Comparison of ENCODE assay signal across 1 cellular context in the genomic region with DNA sequence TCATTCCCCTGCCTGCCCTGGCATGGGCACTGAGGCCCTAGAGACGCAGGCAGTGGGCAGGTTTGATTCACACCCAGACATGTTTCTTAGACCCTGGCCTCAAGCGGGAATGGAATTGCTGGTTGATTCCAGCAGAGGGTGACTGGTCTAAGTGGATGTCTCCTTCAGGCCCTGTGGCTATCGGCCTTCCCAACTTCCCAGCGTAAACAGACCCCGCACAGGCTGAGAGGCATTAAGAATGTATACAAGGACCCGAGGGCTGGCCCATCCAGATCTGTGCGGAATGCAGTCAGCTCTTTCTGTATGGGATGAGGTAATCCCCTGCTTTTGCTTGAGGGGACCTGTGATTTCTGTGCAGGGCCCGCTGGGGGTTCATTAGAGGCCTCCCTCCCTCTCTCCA.
TF ChIP-seq lines count a peak whose summit lies in the region.

No MANE protein-coding gene starts in this region.

TF ChIP-seq in HepG2, 621 proteins besides CTCF, POLR2A, EP300 and RAD21 (continued from another document):
- TF ChIP-seq ELF4 (CRISPR knock-in tag; IDR thresholded peaks at IDR 0.05; ENCODE audit: borderline replicate concordance): no peak
- TF ChIP-seq ZNF282 (IDR thresholded peaks at IDR 0.05; ENCODE audit: partially characterized antibody): no peak
- TF ChIP-seq ZMYM3 (CRISPR knock-in tag; IDR thresholded peaks at IDR 0.05): no peak
- no peak for TF ChIP-seq CENPT (CRISPR knock-in tag; IDR thresholded peaks at IDR 0.05; ENCODE audit: low read depth)
- no peak for TF ChIP-seq XBP1 (CRISPR knock-in tag; IDR thresholded peaks at IDR 0.05)
- TF ChIP-seq SRSF9 (IDR thresholded peaks at IDR 0.05; ENCODE audit: borderline replicate concordance, insufficient read depth, low read depth, low read length, poor library complexity, severe bottlenecking): no peak
- TF ChIP-seq ATF7 (IDR thresholded peaks at IDR 0.05): no peak
- TF ChIP-seq ATF7 (CRISPR knock-in tag; IDR thresholded peaks at IDR 0.05): no peak
- no peak for TF ChIP-seq KDM3A (CRISPR knock-in tag; IDR thresholded peaks at IDR 0.05; ENCODE audit: low read depth)
- no peak for TF ChIP-seq EHMT2 (IDR thresholded peaks at IDR 0.05; ENCODE audit: borderline replicate concordance, low read depth, low read length)
- TF ChIP-seq ZNF335 (CRISPR knock-in tag; IDR thresholded peaks at IDR 0.05): no peak
- TF ChIP-seq FOXO4 (CRISPR knock-in tag; conservative IDR thresholded peaks at IDR 0.05): no peak
- TF ChIP-seq, protein P1, sequence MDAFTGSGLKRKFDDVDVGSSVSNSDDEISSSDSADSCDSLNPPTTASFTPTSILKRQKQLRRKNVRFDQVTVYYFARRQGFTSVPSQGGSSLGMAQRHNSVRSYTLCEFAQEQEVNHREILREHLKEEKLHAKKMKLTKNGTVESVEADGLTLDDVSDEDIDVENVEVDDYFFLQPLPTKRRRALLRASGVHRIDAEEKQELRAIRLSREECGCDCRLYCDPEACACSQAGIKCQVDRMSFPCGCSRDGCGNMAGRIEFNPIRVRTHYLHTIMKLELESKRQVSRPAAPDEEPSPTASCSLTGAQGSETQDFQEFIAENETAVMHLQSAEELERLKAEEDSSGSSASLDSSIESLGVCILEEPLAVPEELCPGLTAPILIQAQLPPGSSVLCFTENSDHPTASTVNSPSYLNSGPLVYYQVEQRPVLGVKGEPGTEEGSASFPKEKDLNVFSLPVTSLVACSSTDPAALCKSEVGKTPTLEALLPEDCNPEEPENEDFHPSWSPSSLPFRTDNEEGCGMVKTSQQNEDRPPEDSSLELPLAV (CRISPR knock-in tag; conservative IDR thresholded peaks at IDR 0.05; ENCODE audit: low read depth): no peak
- TF ChIP-seq CEBPG (CRISPR knock-in tag; IDR thresholded peaks at IDR 0.05): no peak
- no peak for TF ChIP-seq PAX8 (CRISPR knock-in tag; IDR thresholded peaks at IDR 0.05; ENCODE audit: borderline replicate concordance)
- no peak for TF ChIP-seq ZNF670 (CRISPR knock-in tag; IDR thresholded peaks at IDR 0.05; ENCODE audit: borderline replicate concordance)
- no peak for TF ChIP-seq NFIC (IDR thresholded peaks at IDR 0.05; ENCODE audit: low read length)
